Comparison of ENCODE assay signal across 8 cellular contexts in the genomic region with DNA sequence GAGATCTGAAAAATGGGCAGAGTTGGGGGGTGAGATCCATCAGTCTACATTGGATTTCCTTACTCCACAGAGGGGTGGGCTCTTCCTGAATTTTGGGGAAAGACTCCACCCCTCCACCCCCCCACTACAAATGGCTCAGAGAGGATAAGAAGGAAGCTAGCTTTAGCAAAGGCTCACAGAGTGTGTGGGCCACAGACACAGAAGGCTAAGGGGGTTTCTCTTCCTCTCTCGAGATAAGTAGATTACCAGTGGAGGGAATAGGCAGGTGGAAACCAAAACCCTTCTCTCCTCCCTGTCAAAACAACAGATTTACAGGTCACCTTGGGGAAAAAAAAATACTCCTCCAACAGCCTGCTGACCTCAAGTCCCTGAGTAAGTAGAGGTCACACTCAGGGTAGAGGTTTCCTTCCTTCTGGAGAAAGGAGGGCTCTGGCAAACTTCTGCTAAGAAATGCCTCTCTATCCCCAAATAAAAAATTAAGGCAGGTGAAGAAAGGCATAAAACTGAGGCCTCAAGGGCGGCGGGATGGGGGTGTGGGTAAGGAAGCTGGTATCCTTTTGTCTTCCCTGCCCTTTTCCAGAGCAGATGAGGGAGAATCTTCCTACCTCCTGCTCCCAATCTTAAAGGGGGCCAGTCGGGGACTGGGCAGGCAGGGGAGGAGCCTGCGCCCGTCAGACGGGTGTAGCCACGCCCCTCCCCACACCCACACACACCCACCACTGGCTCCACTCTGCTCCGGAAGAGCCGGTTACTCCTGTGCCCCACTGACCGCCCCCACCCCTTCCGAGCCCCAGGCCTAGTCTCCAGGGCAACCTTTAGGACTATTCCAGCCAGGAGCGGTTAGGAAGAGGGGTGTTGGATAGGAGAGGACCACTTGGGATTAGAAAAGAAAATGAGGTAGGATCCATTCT. TPM values are rescaled to one million over a fixed set of nuclear protein-coding genes. Genes with fewer than 3 reads are reported as not detected.
DNase-seq lines count a peak whose midpoint lies in the region; ATAC-seq and TF ChIP-seq lines count a peak whose summit lies in the region.

No MANE protein-coding gene starts in this region.

- CTCF ChIA-PET in naive thymus-derived CD4-positive, alpha-beta T cell (lab: Charles Lee), result no interaction called here

- H3K4me3 ChIP-seq in H7 (ENCODE audit: insufficient read depth, low read depth, low read length), result no peak overlapping the region
- peak overlapping the region; percentile 31 to 85 (median 58) for H3K4me3 ChIP-seq in esophagus muscularis mucosa
- peak overlapping the region; percentile 8 for H3K4me3 ChIP-seq in naive thymus-derived CD4-positive, alpha-beta T cell (ENCODE audit: low read length)
- H3K4me3 ChIP-seq in thymus (ENCODE audit: low read length), result peak overlapping the region; percentile 46

- peak in 1 of 3 experiments; percentile 7 for TF ChIP-seq CTCF in esophagus muscularis mucosa (IDR thresholded peaks at IDR 0.05)

- no peaks in the 10 kb centered on the region for H3K9me3 Mint-ChIP-seq in activated T-cell treated with anti-CD3 and anti-CD28 coated beads, Interleukin-2, amount 50 U/mL, for 72 hours
- H3K9me3 Mint-ChIP-seq in naive thymus-derived CD4-positive, alpha-beta T cell, result no peaks in the 10 kb centered on the region

- H3K36me3 ChIP-seq in H7 (replicated peaks; ENCODE audit: control insufficient read depth, insufficient read depth, low read length) (no peaks in the 10 kb centered on the region), esophagus muscularis mucosa (peaks cover 0 to 5% (median under 1%) of the 10 kb centered on the region in 4 donors), thymus (ENCODE audit: control insufficient read depth, insufficient read depth) (peaks cover 10% of the 10 kb centered on the region)
- peaks cover 0 to 11% (median 0%) of the 10 kb centered on the region in 3 experiments for H3K36me3 ChIP-seq in naive thymus-derived CD4-positive, alpha-beta T cell (ENCODE audit: control insufficient read depth in 2 of 3, insufficient read depth in 3 of 3, low read length in 3 of 3)

- H3K9me3 ChIP-seq in esophagus muscularis mucosa, result no peaks in the 10 kb centered on the region
- no peaks in the 10 kb centered on the region for H3K9me3 ChIP-seq in naive thymus-derived CD4-positive, alpha-beta T cell (ENCODE audit: control insufficient read depth in 2 of 3, low read length in 3 of 3)
- no peaks in the 10 kb centered on the region for H3K9me3 ChIP-seq in thymus (ENCODE audit: control insufficient read depth)

- WGBS in esophagus muscularis mucosa, result 7% methylated on average over 13 of the region's 13 CpGs
- WGBS in thymus, result 8% methylated on average over 13 of the region's 13 CpGs

- in situ Hi-C loops in Caki2 (cut with HindIII; ENCODE audit: low pct_unique_long_range_greater_than_20kb, low sequenced_read_pairs), result no loop called here

- ATAC-seq in activated T-cell treated with anti-CD3 and anti-CD28 coated beads, Interleukin-2, amount 50 U/mL, for 72 hours (replicated peaks in 1 of 2), result peak in 1 of 2 donors; percentile 25
- ATAC-seq in naive thymus-derived CD4-positive, alpha-beta T cell, result no peak

- intact Hi-C loops in esophagus muscularis mucosa (cut with DNase I), result loop anchor here (10.0 kb wide), 2 partner anchors 463 to 507 kb away; a partner anchor contains a TSS
- intact Hi-C loops in naive thymus-derived CD4-positive, alpha-beta T cell (cut with micrococcal nuclease), result loop anchor here (2.0 to 10.0 kb wide), 3 partner anchors 111 to 595 kb away; a partner anchor contains a TSS

- H3K4me3 Mint-ChIP-seq in activated T-cell treated with anti-CD3 and anti-CD28 coated beads, Interleukin-2, amount 50 U/mL, for 72 hours, result peak overlapping the region; percentile 90 to 100
- peak overlapping the region; percentile 58 to 100 (median 96) for H3K4me3 Mint-ChIP-seq in naive thymus-derived CD4-positive, alpha-beta T cell

- H3K4me1 ChIP-seq in esophagus muscularis mucosa (peaks cover 56 to 77% (median 67%) of the 10 kb centered on the region in 4 donors), thymus (ENCODE audit: control insufficient read depth, insufficient read depth, low read length) (peaks cover 36% of the 10 kb centered on the region)
- H3K4me1 ChIP-seq in naive thymus-derived CD4-positive, alpha-beta T cell (ENCODE audit: control insufficient read depth in 2 of 2, insufficient read depth in 2 of 2, low read length in 2 of 2), result peaks cover 42 to 53% of the 10 kb centered on the region in 2 donors

- no peak for TF ChIP-seq EP300 in esophagus muscularis mucosa (IDR thresholded peaks at IDR 0.05)

- H3K4me1 Mint-ChIP-seq in activated T-cell treated with anti-CD3 and anti-CD28 coated beads, Interleukin-2, amount 50 U/mL, for 72 hours (ENCODE audit: low read depth), result peaks cover 85% of the 10 kb centered on the region
- peaks cover 53 to 86% (median 73%) of the 10 kb centered on the region in 7 donors for H3K4me1 Mint-ChIP-seq in naive thymus-derived CD4-positive, alpha-beta T cell

- DNase-seq in Caki2 (ENCODE audit: low read depth) (peak; percentile 44), H7 (peak; percentile 92), NCI-H82 (lab: John Stamatoyannopoulos, UW) (peak; percentile 98), esophagus muscularis mucosa (ENCODE audit: extremely low spot score) (peak; percentile 93), mesenteric fat pad (ENCODE audit: low spot score) (no peak)
- DNase-seq in activated T-cell treated with anti-CD3 and anti-CD28 coated beads, Interleukin-2, amount 50 U/mL, for 72 hours, result peak; percentile 76 to 77
- peak in 5 of 9 donors; percentile 16 to 76 (median 24) for DNase-seq in naive thymus-derived CD4-positive, alpha-beta T cell

- no peaks in the 10 kb centered on the region for H3K27me3 ChIP-seq in H7 (ENCODE audit: control insufficient read depth, insufficient read depth, low read length)
- H3K27me3 ChIP-seq in esophagus muscularis mucosa, result no peaks in the 10 kb centered on the region
- no peaks in the 10 kb centered on the region for H3K27me3 ChIP-seq in naive thymus-derived CD4-positive, alpha-beta T cell (ENCODE audit: control insufficient read depth in 2 of 2, insufficient read depth in 2 of 2, low read length in 2 of 2)
- H3K27me3 ChIP-seq in thymus (ENCODE audit: control insufficient read depth, insufficient read depth), result no peaks in the 10 kb centered on the region

- H3K27ac ChIP-seq in esophagus muscularis mucosa (replicated peaks in 1 of 4) (peak overlapping the region; percentile 88 to 95 (median 94)), thymus (ENCODE audit: low read depth) (peak overlapping the region; percentile 71)
- peak overlapping the region; percentile 59 for H3K27ac ChIP-seq in naive thymus-derived CD4-positive, alpha-beta T cell (ENCODE audit: low read depth, low read length)

- no peak for TF ChIP-seq POLR2A in esophagus muscularis mucosa (IDR thresholded peaks at IDR 0.05; ENCODE audit: low read depth)

- H3K36me3 Mint-ChIP-seq in activated T-cell treated with anti-CD3 and anti-CD28 coated beads, Interleukin-2, amount 50 U/mL, for 72 hours (ENCODE audit: insufficient read depth in 2 of 2), result peaks cover 9 to 17% of the 10 kb centered on the region in 2 donors
- H3K36me3 Mint-ChIP-seq in naive thymus-derived CD4-positive, alpha-beta T cell, result peaks cover 0 to 8% (median 7%) of the 10 kb centered on the region in 5 donors

- H3K27ac Mint-ChIP-seq in activated T-cell treated with anti-CD3 and anti-CD28 coated beads, Interleukin-2, amount 50 U/mL, for 72 hours, result peak overlapping the region; percentile 73
- H3K27ac Mint-ChIP-seq in naive thymus-derived CD4-positive, alpha-beta T cell, result peak overlapping the region; percentile 44 to 97 (median 94)

- no peaks in the 10 kb centered on the region for H3K27me3 Mint-ChIP-seq in activated T-cell treated with anti-CD3 and anti-CD28 coated beads, Interleukin-2, amount 50 U/mL, for 72 hours (ENCODE audit: low read depth)
- H3K27me3 Mint-ChIP-seq in naive thymus-derived CD4-positive, alpha-beta T cell, result no peaks in the 10 kb centered on the region

- POLR2A ChIA-PET in naive thymus-derived CD4-positive, alpha-beta T cell (lab: Charles Lee), result interaction anchor here (0.6 to 6.3 kb wide), 6 partner anchors 9 to 93 kb away, joined by 4 to 88 read pairs (median 6); a partner anchor contains a TSS

RNA-seq across cellular contexts. Expression of a gene that starts 1.9 kb away (rescaled TPM):
- 5.0 and 7.2 TPM in 2 replicates for total RNA-seq in Caki2 (2014; rRNA removed; shearing (Covaris generic); ENCODE audit: low replicate concordance)
- total RNA-seq in H7 (2014; rRNA removed; shearing (Covaris generic)), result 23.6 and 24.6 TPM in 2 replicates
- 100 to 1,000 TPM; 128 to 154 TPM for total RNA-seq in activated T-cell treated with anti-CD3 and anti-CD28 coated beads, Interleukin-2, amount 50 U/mL, for 72 hours
- total RNA-seq in esophagus muscularis mucosa, result 10 to 100 TPM; 45.4 to 65.6 (median 61.5) TPM
- 100 to 1,000 TPM; 127 to 230 (median 191) TPM for total RNA-seq in naive thymus-derived CD4-positive, alpha-beta T cell
- polyA plus RNA-seq in naive thymus-derived CD4-positive, alpha-beta T cell, result 10 to 100 TPM; 24.8 to 45.1 TPM
- polyA plus RNA-seq in thymus, result 29.8 TPM
- 81.2 TPM for total RNA-seq in mesenteric fat pad

RNA-seq across cellular contexts. Expression of a gene that starts 13.7 kb away (rescaled TPM):
- 164 and 175 TPM in 2 replicates for total RNA-seq in Caki2 (2014; rRNA removed; shearing (Covaris generic); ENCODE audit: low replicate concordance)
- total RNA-seq in H7 (2014; rRNA removed; shearing (Covaris generic)), result 959 and 1,061 TPM in 2 replicates
- total RNA-seq in activated T-cell treated with anti-CD3 and anti-CD28 coated beads, Interleukin-2, amount 50 U/mL, for 72 hours, result 100 to 1,000 TPM; 661 to 679 TPM
- total RNA-seq in esophagus muscularis mucosa (100 to 1,000 TPM; 383 to 465 (median 424) TPM), mesenteric fat pad (570 TPM)
- 100 to 1,000 TPM; 217 to 476 (median 267) TPM for total RNA-seq in naive thymus-derived CD4-positive, alpha-beta T cell
- polyA plus RNA-seq in naive thymus-derived CD4-positive, alpha-beta T cell, result 100 to 1,000 TPM; 658 to 688 TPM
- polyA plus RNA-seq in thymus, result 263 TPM

RNA-seq across cellular contexts. Expression of a gene that starts 56.0 kb away (rescaled TPM):
- total RNA-seq in Caki2 (2014; rRNA removed; shearing (Covaris generic); ENCODE audit: low replicate concordance), result 117 and 129 TPM in 2 replicates
- 167 and 189 TPM in 2 replicates for total RNA-seq in H7 (2014; rRNA removed; shearing (Covaris generic))
- 100 to 1,000 TPM; 166 to 192 TPM for total RNA-seq in activated T-cell treated with anti-CD3 and anti-CD28 coated beads, Interleukin-2, amount 50 U/mL, for 72 hours
- total RNA-seq in esophagus muscularis mucosa (100 to 1,000 TPM in 1 of 4 donors, 10 to 100 TPM in 3; 86.8 to 118 (median 92.0) TPM), mesenteric fat pad (130 TPM)
- total RNA-seq in naive thymus-derived CD4-positive, alpha-beta T cell, result 100 to 1,000 TPM; 111 to 229 (median 153) TPM
- 100 to 1,000 TPM; 221 to 289 TPM for polyA plus RNA-seq in naive thymus-derived CD4-positive, alpha-beta T cell
- 161 TPM for polyA plus RNA-seq in thymus
